In genomic region chr5:123617561-123617960, GRCh38 we compare ENCODE assay signal across 18 cellular contexts.
DNase-seq lines count a peak whose midpoint lies in the region; ATAC-seq, FAIRE-seq and TF ChIP-seq lines count a peak whose summit lies in the region.
"Had no signal": no experiment of that assay in that cellular context is flagged by ENCODE, and none has a peak within 500 bp of the region (broad histone marks: within the 10 kb centered on the region; RNA-seq: fewer than 3 reads in every experiment).

No MANE protein-coding gene starts in this region.

- no peak overlapping the region for H3K4me3 ChIP-seq in HEK293 (ENCODE audit: low read depth, low read length)
- no peak overlapping the region for H3K4me3 ChIP-seq in ectodermal cell (ENCODE audit: insufficient read depth, low read depth, low read length)
- H3K4me3 ChIP-seq: GM23338 had no signal

- H3K36me3 ChIP-seq in HEK293 (ENCODE audit: control insufficient read depth in 2 of 2, insufficient read depth in 1 of 2, low read length in 2 of 2) (peaks cover 16 to 23% of the 10 kb centered on the region in 2 experiments), ectodermal cell (ENCODE audit: control insufficient read depth, insufficient read depth, low read length) (no peaks in the 10 kb centered on the region)

- no peaks in the 10 kb centered on the region for H3K9me3 Mint-ChIP-seq in activated naive CD4-positive, alpha-beta T cell treated with anti-CD3 and anti-CD28 coated beads, Interleukin-2, amount 50 U/mL, for 72 hours
- H3K9me3 Mint-ChIP-seq: CD8-positive, alpha-beta T cell; H9; HFFc6 had no signal

- peak; percentile 26 for DNase-seq in RPMI7951 (ENCODE audit: low read depth)
- DNase-seq in activated naive CD4-positive, alpha-beta T cell treated with anti-CD3 and anti-CD28 coated beads, Interleukin-2, amount 50 U/mL, for 72 hours (ENCODE audit: low spot score in 2 of 2): no peak
- DNase-seq in D721Med (ENCODE audit: insufficient read length, low spot score): no peak
- DNase-seq: C1 segment of cervical spinal cord; CD4-positive, CD25-positive, alpha-beta regulatory T cell; CD8-positive, alpha-beta T cell; DMS53; DMS79 treated with DMSO at 0.1 percent for 48 hours; GF-D8; H9; HFFc6 had no signal

- H3K9me3 ChIP-seq in HEK293 (ENCODE audit: control insufficient read depth, insufficient read depth, low read depth, low read length) (no peaks in the 10 kb centered on the region), ectodermal cell (ENCODE audit: control insufficient read depth, low read length) (no peaks in the 10 kb centered on the region)

- POLR2A ChIA-PET in HEK293 (lab: Yijun Ruan, JAX): no interaction called here

- no peaks in the 10 kb centered on the region for H3K36me3 Mint-ChIP-seq in activated naive CD4-positive, alpha-beta T cell treated with anti-CD3 and anti-CD28 coated beads, Interleukin-2, amount 50 U/mL, for 72 hours

- no peak for FAIRE-seq in D721Med (lab: Jason Lieb, UNC)
- FAIRE-seq: GM12891, GM18507 had no signal

- ATAC-seq in activated naive CD4-positive, alpha-beta T cell treated with anti-CD3 and anti-CD28 coated beads, Interleukin-2, amount 50 U/mL, for 72 hours: no peak
- no peak for ATAC-seq in HG02623 (IDR thresholded peaks at IDR 0.05; ENCODE audit: unreplicated experiment)
- ATAC-seq: CD8-positive, alpha-beta T cell; GM23338; HCT116 had no signal

- no peaks in the 10 kb centered on the region for H3K4me1 ChIP-seq in HEK293 (ENCODE audit: control insufficient read depth, insufficient read depth, low read length)
- no peaks in the 10 kb centered on the region for H3K4me1 ChIP-seq in ectodermal cell (ENCODE audit: control insufficient read depth, insufficient read depth, low read length)

- CTCF ChIA-PET in HEK293 (lab: Yijun Ruan, JAX): no interaction called here

- H3K27ac ChIP-seq in HEK293 (ENCODE audit: extremely low read depth, low read depth, low read length): no peak overlapping the region
- peak overlapping the region; percentile 17 for H3K27ac ChIP-seq in ectodermal cell (ENCODE audit: insufficient read depth, low read depth, low read length, poor library complexity, severe bottlenecking)

- H3K27ac Mint-ChIP-seq in activated naive CD4-positive, alpha-beta T cell treated with anti-CD3 and anti-CD28 coated beads, Interleukin-2, amount 50 U/mL, for 72 hours: no peak overlapping the region
- H3K27ac Mint-ChIP-seq: CD4-positive, CD25-positive, alpha-beta regulatory T cell; CD8-positive, alpha-beta T cell; GM23338; H9; HFFc6 had no signal

- no peak for TF ChIP-seq CTCF in HEK293 (tag by site-specific recombination; IDR thresholded peaks at IDR 0.05)
- no peak for TF ChIP-seq CTCF in D721Med (IDR thresholded peaks at IDR 0.05; ENCODE audit: insufficient read depth, missing control alignments)

- no peaks in the 10 kb centered on the region for H3K27me3 ChIP-seq in ectodermal cell (ENCODE audit: control insufficient read depth, insufficient read depth, low read length, poor library complexity, severe bottlenecking)

TF ChIP-seq in HEK293, 187 proteins besides CTCF, POLR2A, EP300 and RAD21:
- no peak for TF ChIP-seq ZNF155 (tag by site-specific recombination; IDR thresholded peaks at IDR 0.05)
- TF ChIP-seq, protein P1, sequence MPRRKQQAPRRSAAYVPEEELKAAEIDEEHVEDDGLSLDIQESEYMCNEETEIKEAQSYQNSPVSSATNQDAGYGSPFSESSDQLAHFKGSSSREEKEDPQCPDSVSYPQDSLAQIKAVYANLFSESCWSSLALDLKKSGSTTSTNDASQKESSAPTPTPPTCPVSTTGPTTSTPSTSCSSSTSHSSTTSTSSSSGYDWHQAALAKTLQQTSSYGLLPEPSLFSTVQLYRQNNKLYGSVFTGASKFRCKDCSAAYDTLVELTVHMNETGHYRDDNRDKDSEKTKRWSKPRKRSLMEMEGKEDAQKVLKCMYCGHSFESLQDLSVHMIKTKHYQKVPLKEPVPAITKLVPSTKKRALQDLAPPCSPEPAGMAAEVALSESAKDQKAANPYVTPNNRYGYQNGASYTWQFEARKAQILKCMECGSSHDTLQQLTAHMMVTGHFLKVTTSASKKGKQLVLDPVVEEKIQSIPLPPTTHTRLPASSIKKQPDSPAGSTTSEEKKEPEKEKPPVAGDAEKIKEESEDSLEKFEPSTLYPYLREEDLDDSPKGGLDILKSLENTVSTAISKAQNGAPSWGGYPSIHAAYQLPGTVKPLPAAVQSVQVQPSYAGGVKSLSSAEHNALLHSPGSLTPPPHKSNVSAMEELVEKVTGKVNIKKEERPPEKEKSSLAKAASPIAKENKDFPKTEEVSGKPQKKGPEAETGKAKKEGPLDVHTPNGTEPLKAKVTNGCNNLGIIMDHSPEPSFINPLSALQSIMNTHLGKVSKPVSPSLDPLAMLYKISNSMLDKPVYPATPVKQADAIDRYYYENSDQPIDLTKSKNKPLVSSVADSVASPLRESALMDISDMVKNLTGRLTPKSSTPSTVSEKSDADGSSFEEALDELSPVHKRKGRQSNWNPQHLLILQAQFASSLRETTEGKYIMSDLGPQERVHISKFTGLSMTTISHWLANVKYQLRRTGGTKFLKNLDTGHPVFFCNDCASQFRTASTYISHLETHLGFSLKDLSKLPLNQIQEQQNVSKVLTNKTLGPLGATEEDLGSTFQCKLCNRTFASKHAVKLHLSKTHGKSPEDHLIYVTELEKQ (tag by site-specific recombination; IDR thresholded peaks at IDR 0.05; ENCODE audit: borderline replicate concordance): no peak
- no peak for TF ChIP-seq ZNF510 (tag by site-specific recombination; IDR thresholded peaks at IDR 0.05; ENCODE audit: insufficient replicate concordance)
- TF ChIP-seq, protein P2, sequence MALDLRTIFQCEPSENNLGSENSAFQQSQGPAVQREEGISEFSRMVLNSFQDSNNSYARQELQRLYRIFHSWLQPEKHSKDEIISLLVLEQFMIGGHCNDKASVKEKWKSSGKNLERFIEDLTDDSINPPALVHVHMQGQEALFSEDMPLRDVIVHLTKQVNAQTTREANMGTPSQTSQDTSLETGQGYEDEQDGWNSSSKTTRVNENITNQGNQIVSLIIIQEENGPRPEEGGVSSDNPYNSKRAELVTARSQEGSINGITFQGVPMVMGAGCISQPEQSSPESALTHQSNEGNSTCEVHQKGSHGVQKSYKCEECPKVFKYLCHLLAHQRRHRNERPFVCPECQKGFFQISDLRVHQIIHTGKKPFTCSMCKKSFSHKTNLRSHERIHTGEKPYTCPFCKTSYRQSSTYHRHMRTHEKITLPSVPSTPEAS (tag by site-specific recombination; IDR thresholded peaks at IDR 0.05): no peak
- no peak for TF ChIP-seq PRDM4 (tag by site-specific recombination; IDR thresholded peaks at IDR 0.05)
- no peak for TF ChIP-seq ZNF580 (tag by site-specific recombination; IDR thresholded peaks at IDR 0.05)
- TF ChIP-seq PRDM1 (tag by site-specific recombination; IDR thresholded peaks at IDR 0.05): 0 out of 2 replicates have a peak, but pooled peaks have one; percentile 9
- TF ChIP-seq ZNF138 (tag by site-specific recombination; IDR thresholded peaks at IDR 0.05; ENCODE audit: borderline replicate concordance): no peak
